ENCODE assay signal across 21 cellular contexts in the genomic region with DNA sequence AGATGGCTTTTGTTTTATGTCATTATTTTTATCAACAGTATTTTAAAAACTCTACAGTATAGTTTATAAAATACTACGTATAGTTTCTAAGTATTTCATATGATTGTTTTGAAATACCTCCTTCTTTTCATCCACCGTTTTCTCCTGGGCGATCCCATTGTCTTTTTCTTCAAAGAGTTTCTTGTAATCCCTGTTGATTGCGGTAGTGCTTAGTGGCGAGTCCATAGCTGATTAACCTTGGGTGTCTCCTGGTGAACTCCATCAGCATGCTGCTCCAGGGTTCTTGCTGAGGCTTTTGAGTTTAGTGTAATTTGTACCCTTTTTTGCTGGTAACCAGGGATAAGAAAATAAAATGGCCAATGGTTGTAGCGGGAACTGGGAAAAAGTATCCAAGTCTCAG. TPM values are rescaled to one million over a fixed set of nuclear protein-coding genes. Genes with fewer than 3 reads are reported as not detected.
DNase-seq lines count a peak whose midpoint lies in the region; ATAC-seq, FAIRE-seq and TF ChIP-seq lines count a peak whose summit lies in the region.
"Had no signal": no experiment of that assay in that cellular context is flagged by ENCODE, and none has a peak within 500 bp of the region (broad histone marks: within the 10 kb centered on the region; RNA-seq: fewer than 3 reads in every experiment).

No MANE protein-coding gene starts in this region.

- peak overlapping the region; percentile 19 for H3K4me3 Mint-ChIP-seq in CD8-positive, alpha-beta T cell
- H3K4me3 Mint-ChIP-seq in astrocyte (ENCODE audit: unreplicated experiment) (peak overlapping the region; percentile 13), nephron (peak overlapping the region; percentile 48 to 73 (median 59))
- H3K4me3 Mint-ChIP-seq: activated T-helper 1 cell treated with anti-CD3 and anti-CD28 coated beads, Interleukin-12 subunit alpha, Interleukin-12 subunit beta, Interleukin-2, Interleukin-4 antibody, amounts not matched to agents 30 ng/mL and 10 ng/mL and 1 ng/mL, durations not matched to agents 14 hours and 24 hours and 36 hours had no signal

- no peak overlapping the region for H2AFZ ChIP-seq in astrocyte (ENCODE audit: low read depth, low read length)
- H2AFZ ChIP-seq: PC-9 had no signal

- intact Hi-C loops in CD8-positive, alpha-beta T cell (cut with DNase I, micrococcal nuclease), result loop anchor here in 1 of 2 experiments (5.0 to 10.0 kb wide), 3 partner anchors 35 to 1397 kb away; a partner anchor contains a TSS
- intact Hi-C loops in stomach (cut with DNase I; ENCODE audit: low total_unique reads), result no loop called here

- no peak for TF ChIP-seq CTCF in CD8-positive, alpha-beta T cell (IDR thresholded peaks at IDR 0.05)
- no peak for TF ChIP-seq CTCF in astrocyte (IDR thresholded peaks at IDR 0.05; ENCODE audit: insufficient read depth, low read depth, low read length)
- no peak for TF ChIP-seq CTCF in nephron (IDR thresholded peaks at IDR 0.05; ENCODE audit: unreplicated experiment in 3 of 3)
- TF ChIP-seq CTCF in stomach (IDR thresholded peaks at IDR 0.05), result no peak

- no peak for FAIRE-seq in astrocyte (lab: Jason Lieb, UNC)
- FAIRE-seq: TTC549 had no signal

- no peaks in the 10 kb centered on the region for H3K27me3 ChIP-seq in CD8-positive, alpha-beta T cell (ENCODE audit: insufficient read depth, low read length)
- H3K27me3 ChIP-seq in HUES48 (ENCODE audit: control insufficient read depth, insufficient read depth, low read length) (peaks cover 7% of the 10 kb centered on the region), astrocyte (ENCODE audit: insufficient read depth, low read length) (no peaks in the 10 kb centered on the region), stomach (no peaks in the 10 kb centered on the region)
- H3K27me3 ChIP-seq: right atrium auricular region had no signal

- no peak for TF ChIP-seq EP300 in stomach (IDR thresholded peaks at IDR 0.05)

- ATAC-seq in CD8-positive, alpha-beta T cell, result no peak
- no peak for ATAC-seq in HG03097 (IDR thresholded peaks at IDR 0.05; ENCODE audit: low FRiP score, unreplicated experiment)

- no peaks in the 10 kb centered on the region for H3K27me3 Mint-ChIP-seq in CD8-positive, alpha-beta T cell (ENCODE audit: low read depth)
- no peaks in the 10 kb centered on the region for H3K27me3 Mint-ChIP-seq in astrocyte (ENCODE audit: low read depth, unreplicated experiment)
- H3K27me3 Mint-ChIP-seq in nephron (ENCODE audit: low read depth), result no peaks in the 10 kb centered on the region

- H3K4me1 Mint-ChIP-seq in CD8-positive, alpha-beta T cell (ENCODE audit: low read depth), result peaks cover 74% of the 10 kb centered on the region
- H3K4me1 Mint-ChIP-seq in astrocyte (ENCODE audit: low read depth, unreplicated experiment) (peaks cover 26% of the 10 kb centered on the region), nephron (peaks cover 47% of the 10 kb centered on the region)

- WGBS in stomach, 5 donors, result 75 to 80% (median 78%) methylated on average over 6 of the region's 6 CpGs

- no peaks in the 10 kb centered on the region for H3K9me3 ChIP-seq in CD8-positive, alpha-beta T cell (ENCODE audit: low read length)
- H3K9me3 ChIP-seq in HUES48 (ENCODE audit: control insufficient read depth, insufficient read depth, low read length) (no peaks in the 10 kb centered on the region), astrocyte (ENCODE audit: insufficient read depth, low read depth, low read length) (no peaks in the 10 kb centered on the region), stomach (no peaks in the 10 kb centered on the region)
- H3K9me3 ChIP-seq: left ventricle myocardium inferior, right atrium auricular region, SK-N-SH had no signal

- DNase-seq in CD8-positive, alpha-beta T cell, result no peak
- DNase-seq in astrocyte (ENCODE audit: low read depth), result no peak
- DNase-seq in SHP77 (lab: John Stamatoyannopoulos, UW), result no peak
- no peak for DNase-seq in stomach
- DNase-seq in activated CD8-positive, alpha-beta memory T cell treated with anti-CD3 and anti-CD28 coated beads for 24 hours, result no peak
- DNase-seq: activated CD4-positive, alpha-beta T cell treated with anti-CD3 and anti-CD28 coated beads, Interleukin-2, amount 50 U/mL, for 48 hours; amniotic stem cell; Calu3; GF-D8; HCEC 1CT; left ventricle myocardium inferior; MM.1S; NCI-H1930; SK-N-SH had no signal

- no peaks in the 10 kb centered on the region for H3K36me3 ChIP-seq in CD8-positive, alpha-beta T cell (ENCODE audit: insufficient read depth, low read length)
- H3K36me3 ChIP-seq in HUES48 (ENCODE audit: control insufficient read depth, insufficient read depth, low read length) (0 out of 2 replicates have a peak, but pooled peaks cover 3% of the 10 kb centered on the region), astrocyte (ENCODE audit: insufficient read depth, low read length) (no peaks in the 10 kb centered on the region), stomach (peaks cover 0 to 3% (median 0%) of the 10 kb centered on the region in 4 donors)
- H3K36me3 ChIP-seq: left ventricle myocardium inferior, right atrium auricular region had no signal

- H3K9ac ChIP-seq in HUES48 (ENCODE audit: low read depth, low read length) (no peak overlapping the region), astrocyte (ENCODE audit: low read length) (no peak overlapping the region)
- H3K9ac ChIP-seq: SK-N-SH had no signal

- peaks cover 84% of the 10 kb centered on the region for H3K79me2 ChIP-seq in astrocyte (ENCODE audit: insufficient read depth, low read length)

- peaks cover 60% of the 10 kb centered on the region for H3K4me1 ChIP-seq in CD8-positive, alpha-beta T cell (ENCODE audit: insufficient read depth, low read length)
- H3K4me1 ChIP-seq in HUES48 (ENCODE audit: control insufficient read depth, insufficient read depth, low read length) (peaks cover 52% of the 10 kb centered on the region), astrocyte (ENCODE audit: insufficient read depth, low read length) (peaks cover 8% of the 10 kb centered on the region), stomach (peaks cover 19 to 81% (median 49%) of the 10 kb centered on the region in 4 donors)

- H3K4me2 ChIP-seq in astrocyte (ENCODE audit: low read length), result no peak overlapping the region
- H3K4me2 ChIP-seq: PC-9 had no signal

- POLR2A ChIA-PET in CD8-positive, alpha-beta T cell (lab: Charles Lee), result no interaction called here

- H3K4me3 ChIP-seq in CD8-positive, alpha-beta T cell (ENCODE audit: low read depth, low read length), result no peak overlapping the region
- H3K4me3 ChIP-seq in HUES48 (ENCODE audit: low read depth, low read length), result 0 out of 2 replicates have a peak overlapping the region, but pooled peaks have one; percentile 23
- H3K4me3 ChIP-seq in astrocyte (ENCODE audit: insufficient read depth, low read depth, low read length), result no peak overlapping the region
- no peak overlapping the region for H3K4me3 ChIP-seq in stomach
- H3K4me3 ChIP-seq: left ventricle myocardium inferior, PC-9, right atrium auricular region had no signal

- H3K36me3 Mint-ChIP-seq in CD8-positive, alpha-beta T cell, result peaks cover 18% of the 10 kb centered on the region
- peaks cover 2% of the 10 kb centered on the region for H3K36me3 Mint-ChIP-seq in astrocyte (ENCODE audit: low read depth, unreplicated experiment)
- H3K36me3 Mint-ChIP-seq in nephron (ENCODE audit: low read depth), result peaks cover 12% of the 10 kb centered on the region

- H4K20me1 ChIP-seq in astrocyte (ENCODE audit: insufficient read depth, low read length), result peaks cover 79% of the 10 kb centered on the region

- no peak overlapping the region for H3K27ac ChIP-seq in CD8-positive, alpha-beta T cell (ENCODE audit: low read depth, low read length)
- H3K27ac ChIP-seq in HUES48 (ENCODE audit: low read depth, low read length) (peak overlapping the region; percentile 45), astrocyte (ENCODE audit: low read depth, low read length) (no peak overlapping the region), stomach (no peak overlapping the region)
- H3K27ac ChIP-seq: left ventricle myocardium inferior, PC-9, right atrium auricular region had no signal

- CTCF ChIA-PET in CD8-positive, alpha-beta T cell (lab: Charles Lee), result no interaction called here

- no peak overlapping the region for H3K27ac Mint-ChIP-seq in CD8-positive, alpha-beta T cell
- peak overlapping the region; percentile 20 for H3K27ac Mint-ChIP-seq in astrocyte (ENCODE audit: unreplicated experiment)
- H3K27ac Mint-ChIP-seq in nephron, result peak overlapping the region; percentile 17 to 82 (median 21)
- H3K27ac Mint-ChIP-seq: activated T-helper 1 cell treated with anti-CD3 and anti-CD28 coated beads, Interleukin-12 subunit alpha, Interleukin-12 subunit beta, Interleukin-2, Interleukin-4 antibody, amounts not matched to agents 30 ng/mL and 10 ng/mL and 1 ng/mL, durations not matched to agents 14 hours and 24 hours and 36 hours had no signal

- TF ChIP-seq POLR2A in stomach (IDR thresholded peaks at IDR 0.05), result no peak

- no peaks in the 10 kb centered on the region for H3K9me3 Mint-ChIP-seq in CD8-positive, alpha-beta T cell
- H3K9me3 Mint-ChIP-seq in astrocyte (ENCODE audit: unreplicated experiment) (no peaks in the 10 kb centered on the region), nephron (no peaks in the 10 kb centered on the region)
- H3K9me3 Mint-ChIP-seq: activated T-helper 1 cell treated with anti-CD3 and anti-CD28 coated beads, Interleukin-12 subunit alpha, Interleukin-12 subunit beta, Interleukin-2, Interleukin-4 antibody, amounts not matched to agents 30 ng/mL and 10 ng/mL and 1 ng/mL, durations not matched to agents 14 hours and 24 hours and 36 hours had no signal

RNA-seq across cellular contexts. Expression of a gene that starts 3.6 kb away (rescaled TPM):
- 10 to 100 TPM; 73.9 to 78.5 TPM for total RNA-seq in CD8-positive, alpha-beta T cell
- total RNA-seq in astrocyte (30.2 and 32.0 TPM in 2 replicates), stomach (10 to 100 TPM; 38.7 to 56.6 (median 48.1) TPM)
- 10 to 100 TPM in 2 of 3 donors, 1 to 10 TPM in 1; 7.9 to 14.5 (median 12.4) TPM for polyA plus RNA-seq in stomach
